ENCODE assay signal across 2 cellular contexts in the genomic region with DNA sequence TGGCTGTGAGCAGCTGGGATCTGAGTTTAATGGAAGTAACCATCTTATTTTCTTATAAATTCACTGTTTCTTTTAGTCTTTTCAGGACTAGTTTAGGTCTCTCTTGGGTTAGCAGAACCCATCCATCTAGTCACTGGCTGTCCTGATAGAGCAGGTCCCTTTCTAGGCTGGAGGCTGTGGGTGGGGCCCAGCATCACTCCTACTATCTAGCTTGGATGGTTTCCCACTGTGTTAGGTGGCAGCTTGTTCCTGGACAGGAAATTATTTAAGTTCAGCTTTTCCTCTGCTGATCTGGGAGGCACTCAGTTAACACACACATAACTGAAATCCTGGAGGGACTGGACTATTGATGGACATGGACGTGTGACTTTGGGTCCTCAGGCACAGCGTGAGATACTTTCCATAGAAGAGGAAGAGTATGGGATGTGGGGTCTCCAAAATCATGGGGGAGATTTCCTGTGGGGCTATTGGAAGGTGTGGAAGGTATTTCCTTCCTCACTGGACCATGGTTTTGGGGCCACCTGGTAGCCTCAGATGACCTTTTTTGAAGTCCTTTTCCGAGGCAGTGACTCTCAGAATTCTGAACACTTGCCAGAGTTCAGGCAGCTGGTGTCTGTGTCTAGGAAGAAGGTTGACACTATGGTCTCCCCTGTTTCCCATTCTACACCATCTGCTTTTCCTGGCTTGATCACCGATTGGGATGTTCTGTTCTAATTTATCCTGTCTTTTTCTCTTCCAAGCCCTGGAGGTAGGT.
TF ChIP-seq lines count a peak whose summit lies in the region.

No MANE protein-coding gene starts in this region.

TF ChIP-seq in liver, 16 proteins besides CTCF, POLR2A, EP300 and RAD21:
- TF ChIP-seq, protein P1, sequence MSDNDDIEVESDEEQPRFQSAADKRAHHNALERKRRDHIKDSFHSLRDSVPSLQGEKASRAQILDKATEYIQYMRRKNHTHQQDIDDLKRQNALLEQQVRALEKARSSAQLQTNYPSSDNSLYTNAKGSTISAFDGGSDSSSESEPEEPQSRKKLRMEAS (IDR thresholded peaks at IDR 0.05): no peak
- TF ChIP-seq ATF3 (IDR thresholded peaks at IDR 0.05) (no peak), NR2F2 (IDR thresholded peaks at IDR 0.05) (peak; percentile 66)
TF ChIP-seq in liver: peak in this region for 1.

TF ChIP-seq in HepG2, 621 proteins besides CTCF, POLR2A, EP300 and RAD21:
- TF ChIP-seq, protein P2, sequence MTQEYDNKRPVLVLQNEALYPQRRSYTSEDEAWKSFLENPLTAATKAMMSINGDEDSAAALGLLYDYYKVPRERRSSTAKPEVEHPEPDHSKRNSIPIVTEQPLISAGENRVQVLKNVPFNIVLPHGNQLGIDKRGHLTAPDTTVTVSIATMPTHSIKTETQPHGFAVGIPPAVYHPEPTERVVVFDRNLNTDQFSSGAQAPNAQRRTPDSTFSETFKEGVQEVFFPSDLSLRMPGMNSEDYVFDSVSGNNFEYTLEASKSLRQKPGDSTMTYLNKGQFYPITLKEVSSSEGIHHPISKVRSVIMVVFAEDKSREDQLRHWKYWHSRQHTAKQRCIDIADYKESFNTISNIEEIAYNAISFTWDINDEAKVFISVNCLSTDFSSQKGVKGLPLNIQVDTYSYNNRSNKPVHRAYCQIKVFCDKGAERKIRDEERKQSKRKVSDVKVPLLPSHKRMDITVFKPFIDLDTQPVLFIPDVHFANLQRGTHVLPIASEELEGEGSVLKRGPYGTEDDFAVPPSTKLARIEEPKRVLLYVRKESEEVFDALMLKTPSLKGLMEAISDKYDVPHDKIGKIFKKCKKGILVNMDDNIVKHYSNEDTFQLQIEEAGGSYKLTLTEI (CRISPR knock-in tag; conservative IDR thresholded peaks at IDR 0.05): no peak
- TF ChIP-seq, protein P3, sequence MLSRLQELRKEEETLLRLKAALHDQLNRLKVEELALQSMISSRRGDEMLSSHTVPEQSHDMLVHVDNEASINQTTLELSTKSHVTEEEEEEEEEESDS (CRISPR knock-in tag; IDR thresholded peaks at IDR 0.05; ENCODE audit: borderline replicate concordance): no peak
- TF ChIP-seq THAP11 (CRISPR knock-in tag; IDR thresholded peaks at IDR 0.05) (no peak), ZNF282 (IDR thresholded peaks at IDR 0.05; ENCODE audit: partially characterized antibody) (no peak), HDAC6 (IDR thresholded peaks at IDR 0.05; ENCODE audit: low read depth, low read length) (no peak), ZNF652 (CRISPR knock-in tag; IDR thresholded peaks at IDR 0.05; ENCODE audit: borderline replicate concordance, low read depth) (no peak), ZNF790 (CRISPR knock-in tag; IDR thresholded peaks at IDR 0.05; ENCODE audit: borderline replicate concordance) (no peak), HNRNPK (IDR thresholded peaks at IDR 0.05; ENCODE audit: low read depth, low read length, poor library complexity, severe bottlenecking) (no peak), NFE2L2 (IDR thresholded peaks at IDR 0.05; ENCODE audit: low read length) (no peak), TCF12 (IDR thresholded peaks at IDR 0.05) (no peak), TCF12 (CRISPR knock-in tag; IDR thresholded peaks at IDR 0.05) (no peak), ZNF432 (CRISPR knock-in tag; IDR thresholded peaks at IDR 0.05; ENCODE audit: borderline replicate concordance) (no peak), NAIF1 (CRISPR knock-in tag; IDR thresholded peaks at IDR 0.05; ENCODE audit: borderline replicate concordance) (no peak), SMC3 (IDR thresholded peaks at IDR 0.05; ENCODE audit: low read length) (no peak)
- TF ChIP-seq, protein P4, sequence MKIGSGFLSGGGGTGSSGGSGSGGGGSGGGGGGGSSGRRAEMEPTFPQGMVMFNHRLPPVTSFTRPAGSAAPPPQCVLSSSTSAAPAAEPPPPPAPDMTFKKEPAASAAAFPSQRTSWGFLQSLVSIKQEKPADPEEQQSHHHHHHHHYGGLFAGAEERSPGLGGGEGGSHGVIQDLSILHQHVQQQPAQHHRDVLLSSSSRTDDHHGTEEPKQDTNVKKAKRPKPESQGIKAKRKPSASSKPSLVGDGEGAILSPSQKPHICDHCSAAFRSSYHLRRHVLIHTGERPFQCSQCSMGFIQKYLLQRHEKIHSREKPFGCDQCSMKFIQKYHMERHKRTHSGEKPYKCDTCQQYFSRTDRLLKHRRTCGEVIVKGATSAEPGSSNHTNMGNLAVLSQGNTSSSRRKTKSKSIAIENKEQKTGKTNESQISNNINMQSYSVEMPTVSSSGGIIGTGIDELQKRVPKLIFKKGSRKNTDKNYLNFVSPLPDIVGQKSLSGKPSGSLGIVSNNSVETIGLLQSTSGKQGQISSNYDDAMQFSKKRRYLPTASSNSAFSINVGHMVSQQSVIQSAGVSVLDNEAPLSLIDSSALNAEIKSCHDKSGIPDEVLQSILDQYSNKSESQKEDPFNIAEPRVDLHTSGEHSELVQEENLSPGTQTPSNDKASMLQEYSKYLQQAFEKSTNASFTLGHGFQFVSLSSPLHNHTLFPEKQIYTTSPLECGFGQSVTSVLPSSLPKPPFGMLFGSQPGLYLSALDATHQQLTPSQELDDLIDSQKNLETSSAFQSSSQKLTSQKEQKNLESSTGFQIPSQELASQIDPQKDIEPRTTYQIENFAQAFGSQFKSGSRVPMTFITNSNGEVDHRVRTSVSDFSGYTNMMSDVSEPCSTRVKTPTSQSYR (CRISPR knock-in tag; IDR thresholded peaks at IDR 0.05; ENCODE audit: borderline replicate concordance): no peak
- TF ChIP-seq, protein P5, sequence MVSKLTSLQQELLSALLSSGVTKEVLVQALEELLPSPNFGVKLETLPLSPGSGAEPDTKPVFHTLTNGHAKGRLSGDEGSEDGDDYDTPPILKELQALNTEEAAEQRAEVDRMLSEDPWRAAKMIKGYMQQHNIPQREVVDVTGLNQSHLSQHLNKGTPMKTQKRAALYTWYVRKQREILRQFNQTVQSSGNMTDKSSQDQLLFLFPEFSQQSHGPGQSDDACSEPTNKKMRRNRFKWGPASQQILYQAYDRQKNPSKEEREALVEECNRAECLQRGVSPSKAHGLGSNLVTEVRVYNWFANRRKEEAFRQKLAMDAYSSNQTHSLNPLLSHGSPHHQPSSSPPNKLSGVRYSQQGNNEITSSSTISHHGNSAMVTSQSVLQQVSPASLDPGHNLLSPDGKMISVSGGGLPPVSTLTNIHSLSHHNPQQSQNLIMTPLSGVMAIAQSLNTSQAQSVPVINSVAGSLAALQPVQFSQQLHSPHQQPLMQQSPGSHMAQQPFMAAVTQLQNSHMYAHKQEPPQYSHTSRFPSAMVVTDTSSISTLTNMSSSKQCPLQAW (CRISPR knock-in tag; IDR thresholded peaks at IDR 0.05): no peak
